1 cellular context compared by ENCODE assay signal in genomic region chr1:145714524-145715111, GRCh38.
TF ChIP-seq lines count a peak whose summit lies in the region.

No MANE protein-coding gene starts in this region.

TF ChIP-seq in HepG2, 621 proteins besides CTCF, POLR2A, EP300 and RAD21 (continued from another document and continues in another):
- TF ChIP-seq PAXIP1 (CRISPR knock-in tag; conservative IDR thresholded peaks at IDR 0.05) = peak; percentile 74
- no peak for TF ChIP-seq ZNF275 (CRISPR knock-in tag; IDR thresholded peaks at IDR 0.05; ENCODE audit: borderline replicate concordance)
- TF ChIP-seq, protein P1, sequence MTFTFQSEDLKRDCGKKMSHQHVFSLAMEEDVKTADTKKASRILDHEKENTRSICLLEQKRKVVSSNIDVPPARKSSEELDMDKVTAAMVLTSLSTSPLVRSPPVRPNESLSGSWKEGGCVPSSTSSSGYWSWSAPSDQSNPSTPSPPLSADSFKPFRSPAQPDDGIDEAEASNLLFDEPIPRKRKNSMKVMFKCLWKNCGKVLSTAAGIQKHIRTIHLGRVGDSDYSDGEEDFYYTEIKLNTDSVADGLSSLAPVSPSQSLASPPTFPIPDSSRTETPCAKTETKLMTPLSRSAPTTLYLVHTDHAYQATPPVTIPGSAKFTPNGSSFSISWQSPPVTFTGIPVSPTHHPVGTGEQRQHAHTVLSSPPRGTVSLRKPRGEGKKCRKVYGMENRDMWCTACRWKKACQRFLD (CRISPR knock-in tag; IDR thresholded peaks at IDR 0.05; ENCODE audit: borderline replicate concordance) = 0 out of 2 replicates have a peak, but pooled peaks have one; percentile 74
- peak; percentile 59; the same call in 1 of the 2 replicates for TF ChIP-seq GFI1 (CRISPR knock-in tag; IDR thresholded peaks at IDR 0.05; ENCODE audit: borderline replicate concordance)
- 0 out of 2 replicates have a peak, but pooled peaks have one; percentile 48 for TF ChIP-seq REPIN1 (CRISPR knock-in tag; IDR thresholded peaks at IDR 0.05; ENCODE audit: borderline replicate concordance, low read depth)
- TF ChIP-seq SRSF4 (IDR thresholded peaks at IDR 0.05; ENCODE audit: low read depth, low read length, poor library complexity, severe bottlenecking) = no peak
- no peak for TF ChIP-seq ZNF383 (CRISPR knock-in tag; IDR thresholded peaks at IDR 0.05; ENCODE audit: borderline replicate concordance)
- peak; percentile 49; the same call in 1 of the 2 replicates for TF ChIP-seq TARDBP (CRISPR knock-in tag; IDR thresholded peaks at IDR 0.05)
- no peak for TF ChIP-seq ZNF18 (CRISPR knock-in tag; IDR thresholded peaks at IDR 0.05; ENCODE audit: insufficient replicate concordance)
- TF ChIP-seq ZNF432 (CRISPR knock-in tag; IDR thresholded peaks at IDR 0.05; ENCODE audit: borderline replicate concordance) = no peak
- TF ChIP-seq, protein P2, sequence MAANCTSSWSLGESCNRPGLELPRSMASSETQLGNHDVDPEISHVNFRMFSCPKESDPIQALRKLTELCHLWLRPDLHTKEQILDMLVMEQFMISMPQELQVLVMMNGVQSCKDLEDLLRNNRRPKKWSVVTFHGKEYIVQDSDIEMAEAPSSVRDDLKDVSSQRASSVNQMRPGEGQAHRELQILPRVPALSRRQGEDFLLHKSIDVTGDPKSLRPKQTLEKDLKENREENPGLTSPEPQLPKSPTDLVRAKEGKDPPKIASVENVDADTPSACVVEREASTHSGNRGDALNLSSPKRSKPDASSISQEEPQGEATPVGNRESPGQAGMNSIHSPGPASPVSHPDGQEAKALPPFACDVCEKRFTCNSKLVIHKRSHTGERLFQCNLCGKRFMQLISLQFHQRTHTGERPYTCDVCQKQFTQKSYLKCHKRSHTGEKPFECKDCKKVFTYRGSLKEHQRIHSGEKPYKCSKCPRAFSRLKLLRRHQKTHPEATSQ (CRISPR knock-in tag; IDR thresholded peaks at IDR 0.05; ENCODE audit: borderline replicate concordance) = no peak
- TF ChIP-seq RARG (CRISPR knock-in tag; IDR thresholded peaks at IDR 0.05; ENCODE audit: low read depth) = no peak
- TF ChIP-seq ZBTB34 (CRISPR knock-in tag; IDR thresholded peaks at IDR 0.05) = no peak
- no peak for TF ChIP-seq ELF1 (CRISPR knock-in tag; IDR thresholded peaks at IDR 0.05)
- 0 out of 2 replicates have a peak, but pooled peaks have one; percentile 39 for TF ChIP-seq NAIF1 (CRISPR knock-in tag; IDR thresholded peaks at IDR 0.05; ENCODE audit: borderline replicate concordance)
- TF ChIP-seq ZNF816 (CRISPR knock-in tag; IDR thresholded peaks at IDR 0.05; ENCODE audit: borderline replicate concordance) = no peak; the same call in 1 of the 2 replicates
- TF ChIP-seq, protein P3, sequence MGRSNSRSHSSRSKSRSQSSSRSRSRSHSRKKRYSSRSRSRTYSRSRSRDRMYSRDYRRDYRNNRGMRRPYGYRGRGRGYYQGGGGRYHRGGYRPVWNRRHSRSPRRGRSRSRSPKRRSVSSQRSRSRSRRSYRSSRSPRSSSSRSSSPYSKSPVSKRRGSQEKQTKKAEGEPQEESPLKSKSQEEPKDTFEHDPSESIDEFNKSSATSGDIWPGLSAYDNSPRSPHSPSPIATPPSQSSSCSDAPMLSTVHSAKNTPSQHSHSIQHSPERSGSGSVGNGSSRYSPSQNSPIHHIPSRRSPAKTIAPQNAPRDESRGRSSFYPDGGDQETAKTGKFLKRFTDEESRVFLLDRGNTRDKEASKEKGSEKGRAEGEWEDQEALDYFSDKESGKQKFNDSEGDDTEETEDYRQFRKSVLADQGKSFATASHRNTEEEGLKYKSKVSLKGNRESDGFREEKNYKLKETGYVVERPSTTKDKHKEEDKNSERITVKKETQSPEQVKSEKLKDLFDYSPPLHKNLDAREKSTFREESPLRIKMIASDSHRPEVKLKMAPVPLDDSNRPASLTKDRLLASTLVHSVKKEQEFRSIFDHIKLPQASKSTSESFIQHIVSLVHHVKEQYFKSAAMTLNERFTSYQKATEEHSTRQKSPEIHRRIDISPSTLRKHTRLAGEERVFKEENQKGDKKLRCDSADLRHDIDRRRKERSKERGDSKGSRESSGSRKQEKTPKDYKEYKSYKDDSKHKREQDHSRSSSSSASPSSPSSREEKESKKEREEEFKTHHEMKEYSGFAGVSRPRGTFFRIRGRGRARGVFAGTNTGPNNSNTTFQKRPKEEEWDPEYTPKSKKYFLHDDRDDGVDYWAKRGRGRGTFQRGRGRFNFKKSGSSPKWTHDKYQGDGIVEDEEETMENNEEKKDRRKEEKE (IDR thresholded peaks at IDR 0.05) = no peak
- no peak for TF ChIP-seq ZNF615 (CRISPR knock-in tag; IDR thresholded peaks at IDR 0.05; ENCODE audit: borderline replicate concordance)
- TF ChIP-seq, protein P4, sequence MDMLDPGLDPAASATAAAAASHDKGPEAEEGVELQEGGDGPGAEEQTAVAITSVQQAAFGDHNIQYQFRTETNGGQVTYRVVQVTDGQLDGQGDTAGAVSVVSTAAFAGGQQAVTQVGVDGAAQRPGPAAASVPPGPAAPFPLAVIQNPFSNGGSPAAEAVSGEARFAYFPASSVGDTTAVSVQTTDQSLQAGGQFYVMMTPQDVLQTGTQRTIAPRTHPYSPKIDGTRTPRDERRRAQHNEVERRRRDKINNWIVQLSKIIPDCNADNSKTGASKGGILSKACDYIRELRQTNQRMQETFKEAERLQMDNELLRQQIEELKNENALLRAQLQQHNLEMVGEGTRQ (IDR thresholded peaks at IDR 0.05; ENCODE audit: low read depth, low read length) = no peak
- TF ChIP-seq, protein P4 (CRISPR knock-in tag; IDR thresholded peaks at IDR 0.05; ENCODE audit: borderline replicate concordance) = no peak
- 0 out of 2 replicates have a peak, but pooled peaks have one; percentile 45 for TF ChIP-seq ZC3H13 (CRISPR knock-in tag; IDR thresholded peaks at IDR 0.05)
- no peak for TF ChIP-seq AHR (CRISPR knock-in tag; IDR thresholded peaks at IDR 0.05)
- no peak; the same call in 1 of the 2 replicates for TF ChIP-seq ZNF562 (CRISPR knock-in tag; IDR thresholded peaks at IDR 0.05; ENCODE audit: borderline replicate concordance)
- TF ChIP-seq MAZ (IDR thresholded peaks at IDR 0.05; ENCODE audit: borderline replicate concordance, low read depth, low read length) = no peak
- TF ChIP-seq MAZ (CRISPR knock-in tag; IDR thresholded peaks at IDR 0.05; ENCODE audit: low read depth) = no peak
- no peak for TF ChIP-seq ZNF790 (CRISPR knock-in tag; IDR thresholded peaks at IDR 0.05; ENCODE audit: borderline replicate concordance)
- TF ChIP-seq EZH2 (conservative IDR thresholded peaks at IDR 0.05; ENCODE audit: low read depth, low read length) = no peak
- peak; percentile 89 for TF ChIP-seq HNF4A (CRISPR knock-in tag; IDR thresholded peaks at IDR 0.05)
- TF ChIP-seq ZNF33B (CRISPR knock-in tag; IDR thresholded peaks at IDR 0.05) = peak; percentile 92
- TF ChIP-seq ZNF720 (CRISPR knock-in tag; IDR thresholded peaks at IDR 0.05) = no peak
- no peak; the same call in 1 of the 2 replicates for TF ChIP-seq KLF6 (CRISPR knock-in tag; IDR thresholded peaks at IDR 0.05)
- peak; percentile 57 for TF ChIP-seq KMT2A (CRISPR knock-in tag; IDR thresholded peaks at IDR 0.05)
- no peak for TF ChIP-seq ZIK1 (CRISPR knock-in tag; IDR thresholded peaks at IDR 0.05; ENCODE audit: borderline replicate concordance, low read depth)
- TF ChIP-seq, protein P5, sequence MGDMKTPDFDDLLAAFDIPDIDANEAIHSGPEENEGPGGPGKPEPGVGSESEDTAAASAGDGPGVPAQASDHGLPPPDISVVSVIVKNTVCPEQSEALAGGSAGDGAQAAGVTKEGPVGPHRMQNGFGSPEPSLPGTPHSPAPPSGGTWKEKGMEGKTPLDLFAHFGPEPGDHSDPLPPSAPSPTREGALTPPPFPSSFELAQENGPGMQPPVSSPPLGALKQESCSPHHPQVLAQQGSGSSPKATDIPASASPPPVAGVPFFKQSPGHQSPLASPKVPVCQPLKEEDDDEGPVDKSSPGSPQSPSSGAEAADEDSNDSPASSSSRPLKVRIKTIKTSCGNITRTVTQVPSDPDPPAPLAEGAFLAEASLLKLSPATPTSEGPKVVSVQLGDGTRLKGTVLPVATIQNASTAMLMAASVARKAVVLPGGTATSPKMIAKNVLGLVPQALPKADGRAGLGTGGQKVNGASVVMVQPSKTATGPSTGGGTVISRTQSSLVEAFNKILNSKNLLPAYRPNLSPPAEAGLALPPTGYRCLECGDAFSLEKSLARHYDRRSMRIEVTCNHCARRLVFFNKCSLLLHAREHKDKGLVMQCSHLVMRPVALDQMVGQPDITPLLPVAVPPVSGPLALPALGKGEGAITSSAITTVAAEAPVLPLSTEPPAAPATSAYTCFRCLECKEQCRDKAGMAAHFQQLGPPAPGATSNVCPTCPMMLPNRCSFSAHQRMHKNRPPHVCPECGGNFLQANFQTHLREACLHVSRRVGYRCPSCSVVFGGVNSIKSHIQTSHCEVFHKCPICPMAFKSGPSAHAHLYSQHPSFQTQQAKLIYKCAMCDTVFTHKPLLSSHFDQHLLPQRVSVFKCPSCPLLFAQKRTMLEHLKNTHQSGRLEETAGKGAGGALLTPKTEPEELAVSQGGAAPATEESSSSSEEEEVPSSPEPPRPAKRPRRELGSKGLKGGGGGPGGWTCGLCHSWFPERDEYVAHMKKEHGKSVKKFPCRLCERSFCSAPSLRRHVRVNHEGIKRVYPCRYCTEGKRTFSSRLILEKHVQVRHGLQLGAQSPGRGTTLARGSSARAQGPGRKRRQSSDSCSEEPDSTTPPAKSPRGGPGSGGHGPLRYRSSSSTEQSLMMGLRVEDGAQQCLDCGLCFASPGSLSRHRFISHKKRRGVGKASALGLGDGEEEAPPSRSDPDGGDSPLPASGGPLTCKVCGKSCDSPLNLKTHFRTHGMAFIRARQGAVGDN (CRISPR knock-in tag; IDR thresholded peaks at IDR 0.05) = peak; percentile 96
- TF ChIP-seq POGZ (CRISPR knock-in tag; IDR thresholded peaks at IDR 0.05) = 0 out of 2 replicates have a peak, but pooled peaks have one; percentile 36
- no peak for TF ChIP-seq SP1 (IDR thresholded peaks at IDR 0.05)
- TF ChIP-seq SP1 (CRISPR knock-in tag; IDR thresholded peaks at IDR 0.05) = no peak
- TF ChIP-seq KAT8 (CRISPR knock-in tag; IDR thresholded peaks at IDR 0.05) = peak; percentile 61; the same call in 1 of the 2 replicates
- TF ChIP-seq ASH2L (IDR thresholded peaks at IDR 0.05; ENCODE audit: insufficient read length, low read depth, low read length) = peak; percentile 28
- 0 out of 2 replicates have a peak, but pooled peaks have one; percentile 37 for TF ChIP-seq ZNF552 (CRISPR knock-in tag; IDR thresholded peaks at IDR 0.05; ENCODE audit: borderline replicate concordance)
- TF ChIP-seq NFYB (CRISPR knock-in tag; IDR thresholded peaks at IDR 0.05) = no peak
- no peak for TF ChIP-seq ETV6 (CRISPR knock-in tag; conservative IDR thresholded peaks at IDR 0.05)
- TF ChIP-seq ZBTB20 (CRISPR knock-in tag; IDR thresholded peaks at IDR 0.05; ENCODE audit: borderline replicate concordance, low read depth) = no peak
